In the genomic region with DNA sequence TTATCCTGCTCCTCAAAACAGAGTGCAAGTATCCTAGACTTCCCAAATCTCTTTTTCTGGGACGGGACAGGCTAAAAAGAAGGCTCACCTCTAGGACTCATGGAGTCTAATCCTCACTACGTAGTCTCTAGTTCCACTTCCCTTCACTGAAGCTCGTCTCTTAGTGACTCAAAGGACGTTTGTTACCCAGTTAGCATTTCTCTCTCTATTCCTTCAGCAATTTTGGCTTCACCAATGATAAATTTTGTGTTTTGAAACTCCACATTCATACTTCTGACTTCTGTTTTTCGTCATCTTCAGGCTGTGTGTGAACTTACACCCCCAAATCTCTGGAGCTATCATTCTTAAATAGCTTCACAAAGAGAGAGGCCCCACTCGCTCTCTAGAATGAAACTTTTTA, we compare ENCODE assay signal across 15 cellular contexts.
DNase-seq lines count a peak whose midpoint lies in the region; ATAC-seq, FAIRE-seq and TF ChIP-seq lines count a peak whose summit lies in the region.
"Had no signal": no experiment of that assay in that cellular context is flagged by ENCODE, and none has a peak within 500 bp of the region (broad histone marks: within the 10 kb centered on the region; RNA-seq: fewer than 3 reads in every experiment).

No MANE protein-coding gene starts in this region.

- H2BK5ac ChIP-seq in trophoblast cell (ENCODE audit: low read depth, low read length, poor library complexity) = no peak overlapping the region

- no peaks in the 10 kb centered on the region for H3K4me1 ChIP-seq in trophoblast cell (ENCODE audit: control insufficient read depth in 1 of 2, insufficient read depth in 2 of 2, low read length in 2 of 2)
- peaks cover 6% of the 10 kb centered on the region for H3K4me1 ChIP-seq in hepatocyte (ENCODE audit: insufficient read depth)
- H3K4me1 ChIP-seq: colonic mucosa had no signal

- H2AK5ac ChIP-seq in trophoblast cell (ENCODE audit: low read length) = no peak overlapping the region

- no peak overlapping the region for H2BK120ac ChIP-seq in trophoblast cell (ENCODE audit: insufficient read depth, low read length, poor library complexity)

- H4K20me1 ChIP-seq in hepatocyte (ENCODE audit: insufficient read depth, poor library complexity, severe bottlenecking) = no peaks in the 10 kb centered on the region

- H3K4me2 ChIP-seq in trophoblast cell (ENCODE audit: low read length) = no peak overlapping the region
- H3K4me2 ChIP-seq in hepatocyte = no peak overlapping the region

- FAIRE-seq in GM19239 (lab: Jason Lieb, UNC) = peak; percentile 37

- no peak overlapping the region for H2AFZ ChIP-seq in trophoblast cell (ENCODE audit: insufficient read depth, low read length, poor library complexity)
- no peak overlapping the region for H2AFZ ChIP-seq in hepatocyte

- H3K27ac ChIP-seq in trophoblast cell (ENCODE audit: low read depth, low read length) (no peak overlapping the region), hepatocyte (no peak overlapping the region)
- H3K27ac ChIP-seq: colonic mucosa had no signal

- H3K9me3 ChIP-seq in trophoblast cell (ENCODE audit: insufficient read depth, low read depth, low read length) = no peaks in the 10 kb centered on the region
- H3K9me3 ChIP-seq in hepatocyte (ENCODE audit: low read depth) = no peaks in the 10 kb centered on the region
- H3K9me3 ChIP-seq: colonic mucosa had no signal

- no peak overlapping the region for H4K8ac ChIP-seq in trophoblast cell (ENCODE audit: low read depth, low read length)

- no peaks in the 10 kb centered on the region for H3K27me3 ChIP-seq in GM06990 (replicated peaks; ENCODE audit: control insufficient read depth, insufficient read depth, low read length)
- H3K27me3 ChIP-seq in trophoblast cell (ENCODE audit: insufficient read depth, low read length) = no peaks in the 10 kb centered on the region
- no peaks in the 10 kb centered on the region for H3K27me3 ChIP-seq in hepatocyte
- H3K27me3 ChIP-seq: colonic mucosa had no signal

- TF ChIP-seq CTCF in GM06990 (IDR thresholded peaks at IDR 0.05; ENCODE audit: insufficient read depth, low read length, poor library complexity, severe bottlenecking) (no peak), hepatocyte (IDR thresholded peaks at IDR 0.05; ENCODE audit: poor library complexity) (no peak)

- H3K79me2 ChIP-seq in trophoblast cell (ENCODE audit: control insufficient read depth, insufficient read depth, low read length, poor library complexity) = no peaks in the 10 kb centered on the region
- no peaks in the 10 kb centered on the region for H3K79me2 ChIP-seq in hepatocyte

- no peak overlapping the region for H3K14ac ChIP-seq in trophoblast cell (ENCODE audit: low read length)

- no peak overlapping the region for H4K91ac ChIP-seq in trophoblast cell (ENCODE audit: low read depth, low read length)

- H2BK12ac ChIP-seq in trophoblast cell (ENCODE audit: low read length) = no peak overlapping the region

- peak overlapping the region; percentile 26 for H3K4me3 ChIP-seq in GM06990 (replicated peaks; ENCODE audit: low read depth, low read length)
- no peak overlapping the region for H3K4me3 ChIP-seq in trophoblast cell (ENCODE audit: low read depth, low read length)
- no peak overlapping the region for H3K4me3 ChIP-seq in hepatocyte
- H3K4me3 ChIP-seq: colonic mucosa had no signal

- no peak overlapping the region for H3K9ac ChIP-seq in trophoblast cell (ENCODE audit: low read length)

- no CpG with 5 or more reads among the region's 6 CpGs for WGBS in trophoblast cell (ENCODE audit: extremely low coverage, insufficient coverage, insufficient read length)
- 91% methylated on average over 6 of the region's 6 CpGs for WGBS in hepatocyte (ENCODE audit: low lambda C conversion rate, missing lambda C conversion rate)

- H3K18ac ChIP-seq in trophoblast cell (ENCODE audit: low read length) = no peak overlapping the region

- H3K23ac ChIP-seq in trophoblast cell (ENCODE audit: low read length) = no peak overlapping the region

- no peaks in the 10 kb centered on the region for H3K9me2 ChIP-seq in hepatocyte (replicated peaks; ENCODE audit: insufficient read depth)

- H3K4ac ChIP-seq in trophoblast cell (ENCODE audit: low read depth, low read length) = no peak overlapping the region

- no peak overlapping the region for H4K12ac ChIP-seq in trophoblast cell (ENCODE audit: low read depth, low read length)

- H3K36me3 ChIP-seq in GM06990 (ENCODE audit: control insufficient read depth, insufficient read depth, low read length) (no peaks in the 10 kb centered on the region), trophoblast cell (ENCODE audit: control insufficient read depth in 1 of 2, insufficient read depth in 2 of 2, low read length in 2 of 2) (no peaks in the 10 kb centered on the region), hepatocyte (replicated peaks; ENCODE audit: insufficient read depth, low read depth) (no peaks in the 10 kb centered on the region)
- H3K36me3 ChIP-seq: colonic mucosa had no signal

- peak; percentile 61 for ATAC-seq in HG02798 (IDR thresholded peaks at IDR 0.05; ENCODE audit: poor library complexity, unreplicated experiment)
- peak; percentile 44 for ATAC-seq in HG03521 (IDR thresholded peaks at IDR 0.05; ENCODE audit: unreplicated experiment)
- ATAC-seq: activated T-cell treated with anti-CD3 and anti-CD28 coated beads, Interleukin-2, amount 50 U/mL, for 4 hours; T-helper 17 cell had no signal

- DNase-seq in GM06990 (ENCODE audit: extremely low read depth, insufficient read length) = peak; percentile 46
- DNase-seq in GM19239 (ENCODE audit: insufficient read length, low spot score) = no peak
- DNase-seq in trophoblast cell = no peak
- no peak for DNase-seq in DMS153 treated with DMSO at 0.1 percent for 48 hours (lab: John Stamatoyannopoulos, UW; ENCODE audit: unreplicated experiment)
- DNase-seq in hepatocyte (ENCODE audit: low spot score) = no peak
- DNase-seq in LoVo (ENCODE audit: low spot score) = no peak
- DNase-seq: activated CD4-positive, alpha-beta T cell treated with anti-CD3 and anti-CD28 coated beads for 48 hours; activated T-cell treated with anti-CD3 and anti-CD28 coated beads, Interleukin-2, amount 50 U/mL, for 4 hours; colonic mucosa; DMS153; NCI-H1417; NCI-H510A treated with DMSO at 0.1 percent for 48 hours; T-helper 17 cell had no signal

- no peaks in the 10 kb centered on the region for H3K79me1 ChIP-seq in trophoblast cell (ENCODE audit: low read length)
